Comparison of ENCODE assay signal across 13 cellular contexts in the genomic region with DNA sequence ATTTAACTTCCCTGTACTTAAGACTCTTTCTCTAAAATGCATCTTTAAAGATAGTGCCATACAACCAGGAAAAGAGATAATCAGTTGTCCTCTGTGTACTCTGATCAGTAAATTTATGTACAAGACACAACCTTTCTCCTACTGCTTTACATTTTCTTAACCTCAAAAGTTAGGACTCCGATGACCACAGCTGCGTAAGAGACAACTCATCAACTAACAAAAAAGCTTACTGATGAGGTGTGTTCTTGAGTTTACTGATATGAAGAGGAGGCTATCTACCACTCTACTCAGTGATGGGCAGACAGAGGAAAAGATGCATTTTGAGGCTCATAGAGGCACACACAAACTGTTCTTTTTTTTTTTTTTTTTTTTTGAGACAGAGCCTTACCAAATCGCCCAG.
DNase-seq lines count a peak whose midpoint lies in the region; ATAC-seq and TF ChIP-seq lines count a peak whose summit lies in the region.
"Had no signal": no experiment of that assay in that cellular context is flagged by ENCODE, and none has a peak within 500 bp of the region (broad histone marks: within the 10 kb centered on the region; RNA-seq: fewer than 3 reads in every experiment).

No MANE protein-coding gene starts in this region.

- no peak overlapping the region for H3K4me2 ChIP-seq in IMR-90 (ENCODE audit: low read depth, low read length)
- H3K4me2 ChIP-seq: BLaER1 had no signal

- no peak overlapping the region for H3K14ac ChIP-seq in IMR-90 (replicated peaks; ENCODE audit: low read depth, low read length)

- no TSS peak for BruUV-seq in IMR-90 (replicated peaks; lab: Mats Ljungman, UMichigan)

- no peaks in the 10 kb centered on the region for H4K20me1 ChIP-seq in IMR-90 (ENCODE audit: insufficient read depth, low read length)
- H4K20me1 ChIP-seq: BLaER1 had no signal

- no peak overlapping the region for H4K91ac ChIP-seq in IMR-90 (ENCODE audit: insufficient read depth, low read depth, low read length)

- CTCF ChIA-PET in IMR-90 (lab: Yijun Ruan, JAX), result no interaction called here

- H3K27ac ChIP-seq in ACC112 (ENCODE audit: low read depth, low read length), result peak overlapping the region; percentile 4; the same call in 1 of the 2 replicates
- no peak overlapping the region for H3K27ac ChIP-seq in IMR-90 (ENCODE audit: insufficient read depth, low read length)
- H3K27ac ChIP-seq: BLaER1 had no signal

- no peak overlapping the region for H2BK120ac ChIP-seq in IMR-90 (ENCODE audit: low read depth, low read length)

- H3K4me1 Mint-ChIP-seq in stimulated activated effector memory CD8-positive, alpha-beta T cell treated with anti-CD3 and anti-CD28 coated beads, Interleukin-12 subunit alpha, Interleukin-12 subunit beta, amount 100 ng/mL, for 72 hours, result peaks cover 37% of the 10 kb centered on the region

- no peaks in the 10 kb centered on the region for H3K9me3 ChIP-seq in IMR-90 (ENCODE audit: control insufficient read depth, insufficient read depth, low read length)
- H3K9me3 ChIP-seq: BLaER1, Caco-2 had no signal

- H3K4ac ChIP-seq in IMR-90 (ENCODE audit: low read depth, low read length), result no peak overlapping the region

- TF ChIP-seq CTCF in IMR-90 (conservative IDR thresholded peaks at IDR 0.05; ENCODE audit: low read depth, low read length), result no peak
- no peak for TF ChIP-seq CTCF in fibroblast of villous mesenchyme (IDR thresholded peaks at IDR 0.05; ENCODE audit: insufficient read depth, low read depth, low read length)

- no CpG with 5 or more reads among the region's 3 CpGs for WGBS in IMR-90 (ENCODE audit: extremely low coverage in 2 of 2, insufficient read length in 1 of 2), 2 experiments

- H2BK5ac ChIP-seq in IMR-90 (ENCODE audit: low read depth, low read length, poor library complexity, severe bottlenecking), result no peak overlapping the region

- no peak overlapping the region for H3K23ac ChIP-seq in IMR-90 (ENCODE audit: low read depth, low read length)

- peak; percentile 18 for DNase-seq in IMR-90
- peak; percentile 79 for DNase-seq in fibroblast of villous mesenchyme (ENCODE audit: low read depth)
- no peak for DNase-seq in stimulated activated effector memory CD8-positive, alpha-beta T cell treated with anti-CD3 and anti-CD28 coated beads, Interleukin-12 subunit alpha, Interleukin-12 subunit beta, amount 100 ng/mL, for 72 hours (ENCODE audit: low spot score in 2 of 2)
- no peak for DNase-seq in NCI-H1417 (lab: John Stamatoyannopoulos, UW)
- DNase-seq in NCI-H526 treated with DMSO at 0.1 percent for 48 hours (lab: John Stamatoyannopoulos, UW), result no peak
- DNase-seq: Caco-2; CD8-positive, alpha-beta memory T cell; DND-41; GDM1; H7 had no signal

- H3K27me3 ChIP-seq in ACC112 (ENCODE audit: insufficient read depth, low read length) (no peaks in the 10 kb centered on the region), IMR-90 (ENCODE audit: control insufficient read depth, insufficient read depth, low read length) (no peaks in the 10 kb centered on the region)
- H3K27me3 ChIP-seq: BLaER1 had no signal

- H2BK20ac ChIP-seq in IMR-90 (ENCODE audit: low read depth, low read length), result no peak overlapping the region

- POLR2A ChIA-PET in IMR-90 (lab: Charles Lee; ENCODE audit: unreplicated experiment), result no interaction called here

- no peak for ATAC-seq in IMR-90 (ENCODE audit: low read depth)
- ATAC-seq in stimulated activated effector memory CD8-positive, alpha-beta T cell treated with anti-CD3 and anti-CD28 coated beads, Interleukin-12 subunit alpha, Interleukin-12 subunit beta, amount 100 ng/mL, for 72 hours, result peak; percentile 62
- no peak for ATAC-seq in GM18498 (IDR thresholded peaks at IDR 0.05; ENCODE audit: unreplicated experiment)

- H3K4me3 ChIP-seq in ACC112 (ENCODE audit: low read depth, low read length) (no peak overlapping the region), IMR-90 (ENCODE audit: insufficient read depth, low read depth, low read length) (no peak overlapping the region), fibroblast of villous mesenchyme (ENCODE audit: low read depth, low read length) (no peak overlapping the region)
- H3K4me3 ChIP-seq: BLaER1 had no signal

- no peak overlapping the region for H3K9ac ChIP-seq in IMR-90 (ENCODE audit: low read depth, low read length)
- H3K9ac ChIP-seq: BLaER1 had no signal

- H4K8ac ChIP-seq in IMR-90 (ENCODE audit: low read depth in 2 of 2, low read length in 2 of 2), result no peak overlapping the region

- H3K36me3 ChIP-seq in ACC112 (ENCODE audit: insufficient read depth, low read length), result no peaks in the 10 kb centered on the region
- H3K36me3 ChIP-seq in IMR-90 (ENCODE audit: control insufficient read depth, insufficient read depth, low read length), result no peaks in the 10 kb centered on the region
- H3K36me3 ChIP-seq: BLaER1 had no signal

- H3K18ac ChIP-seq in IMR-90 (ENCODE audit: low read depth, low read length), result no peak overlapping the region

- H3K79me2 ChIP-seq in ACC112 (ENCODE audit: control insufficient read depth, insufficient read depth, low read length, unreplicated experiment), result peaks cover 14% of the 10 kb centered on the region

- TF ChIP-seq RAD21 in IMR-90 (IDR thresholded peaks at IDR 0.05; ENCODE audit: low read length), result no peak

- H2AK5ac ChIP-seq in IMR-90 (ENCODE audit: low read depth, low read length), result peak overlapping the region; percentile 56; the same call in 1 of the 2 replicates

- no peak overlapping the region for H2AK9ac ChIP-seq in IMR-90 (replicated peaks; ENCODE audit: low read depth, low read length, poor library complexity)

- H3K9me1 ChIP-seq in IMR-90 (ENCODE audit: insufficient read depth, low read length), result no peaks in the 10 kb centered on the region

- H4K5ac ChIP-seq in IMR-90 (ENCODE audit: low read depth, low read length), result no peak overlapping the region

- TF ChIP-seq POLR2A in IMR-90 (IDR thresholded peaks at IDR 0.05; ENCODE audit: low read depth, low read length), result no peak

- no peak overlapping the region for H2BK15ac ChIP-seq in IMR-90 (ENCODE audit: low read depth, low read length)

- no peak overlapping the region for H3K27ac Mint-ChIP-seq in stimulated activated effector memory CD8-positive, alpha-beta T cell treated with anti-CD3 and anti-CD28 coated beads, Interleukin-12 subunit alpha, Interleukin-12 subunit beta, amount 100 ng/mL, for 72 hours

- H3K36me3 Mint-ChIP-seq in stimulated activated effector memory CD8-positive, alpha-beta T cell treated with anti-CD3 and anti-CD28 coated beads, Interleukin-12 subunit alpha, Interleukin-12 subunit beta, amount 100 ng/mL, for 72 hours, result no peaks in the 10 kb centered on the region

- H3K9me3 Mint-ChIP-seq in stimulated activated effector memory CD8-positive, alpha-beta T cell treated with anti-CD3 and anti-CD28 coated beads, Interleukin-12 subunit alpha, Interleukin-12 subunit beta, amount 100 ng/mL, for 72 hours, result peaks cover 3% of the 10 kb centered on the region
- H3K9me3 Mint-ChIP-seq: CD8-positive, alpha-beta memory T cell had no signal

- in situ Hi-C loops in IMR-90 (cut with MboI; ENCODE audit: low sequenced_read_pairs), result no loop called here

- H3K4me1 ChIP-seq in ACC112 (ENCODE audit: control insufficient read depth, insufficient read depth, low read length, unreplicated experiment) (peaks cover 60% of the 10 kb centered on the region), IMR-90 (ENCODE audit: control insufficient read depth, insufficient read depth, low read length) (peaks cover 6% of the 10 kb centered on the region)
- H3K4me1 ChIP-seq: BLaER1, Caco-2 had no signal

- H3K79me1 ChIP-seq in IMR-90 (ENCODE audit: low read depth in 1 of 2, low read length in 2 of 2), result 0 out of 4 replicates have a peak, but pooled peaks cover 0 to 4% of the 10 kb centered on the region in 2 experiments

- dilution Hi-C loops in IMR-90 (cut with HindIII; ENCODE audit: low sequenced_read_pairs, unreplicated experiment), result no loop called here

- H2AFZ ChIP-seq in ACC112 (ENCODE audit: low read length, unreplicated experiment), result no peak overlapping the region
- H2AFZ ChIP-seq in IMR-90 (replicated peaks; ENCODE audit: low read length, poor library complexity), result no peak overlapping the region

- no peak overlapping the region for H3K4me3 Mint-ChIP-seq in stimulated activated effector memory CD8-positive, alpha-beta T cell treated with anti-CD3 and anti-CD28 coated beads, Interleukin-12 subunit alpha, Interleukin-12 subunit beta, amount 100 ng/mL, for 72 hours
- H3K4me3 Mint-ChIP-seq: CD8-positive, alpha-beta memory T cell had no signal

- no peak overlapping the region for H3K56ac ChIP-seq in IMR-90 (ENCODE audit: extremely low read depth, insufficient read depth, low read length)

- intact Hi-C loops in IMR-90 (cut with micrococcal nuclease), result no loop called here

TF ChIP-seq in IMR-90, 13 proteins besides CTCF, POLR2A, EP300 and RAD21:
- TF ChIP-seq RFX5 (IDR thresholded peaks at IDR 0.05; ENCODE audit: low read depth, low read length) (no peak), NFE2L2 (IDR thresholded peaks at IDR 0.05; ENCODE audit: low read depth, low read length) (no peak), BHLHE40 (IDR thresholded peaks at IDR 0.05; ENCODE audit: low read depth, low read length) (no peak), CHD1 (IDR thresholded peaks at IDR 0.05; ENCODE audit: low read depth, low read length) (no peak), RCOR1 (IDR thresholded peaks at IDR 0.05; ENCODE audit: insufficient replicate concordance, low read length) (no peak), SMC3 (IDR thresholded peaks at IDR 0.05; ENCODE audit: low read depth, low read length) (no peak), MXI1 (IDR thresholded peaks at IDR 0.05; ENCODE audit: borderline replicate concordance, low read depth, low read length) (no peak), MAZ (IDR thresholded peaks at IDR 0.05; ENCODE audit: borderline replicate concordance, low read depth, low read length) (no peak)
- TF ChIP-seq, protein P1, sequence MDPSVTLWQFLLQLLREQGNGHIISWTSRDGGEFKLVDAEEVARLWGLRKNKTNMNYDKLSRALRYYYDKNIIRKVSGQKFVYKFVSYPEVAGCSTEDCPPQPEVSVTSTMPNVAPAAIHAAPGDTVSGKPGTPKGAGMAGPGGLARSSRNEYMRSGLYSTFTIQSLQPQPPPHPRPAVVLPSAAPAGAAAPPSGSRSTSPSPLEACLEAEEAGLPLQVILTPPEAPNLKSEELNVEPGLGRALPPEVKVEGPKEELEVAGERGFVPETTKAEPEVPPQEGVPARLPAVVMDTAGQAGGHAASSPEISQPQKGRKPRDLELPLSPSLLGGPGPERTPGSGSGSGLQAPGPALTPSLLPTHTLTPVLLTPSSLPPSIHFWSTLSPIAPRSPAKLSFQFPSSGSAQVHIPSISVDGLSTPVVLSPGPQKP (IDR thresholded peaks at IDR 0.05; ENCODE audit: borderline replicate concordance, low read depth, low read length), result no peak
- TF ChIP-seq, protein P2, sequence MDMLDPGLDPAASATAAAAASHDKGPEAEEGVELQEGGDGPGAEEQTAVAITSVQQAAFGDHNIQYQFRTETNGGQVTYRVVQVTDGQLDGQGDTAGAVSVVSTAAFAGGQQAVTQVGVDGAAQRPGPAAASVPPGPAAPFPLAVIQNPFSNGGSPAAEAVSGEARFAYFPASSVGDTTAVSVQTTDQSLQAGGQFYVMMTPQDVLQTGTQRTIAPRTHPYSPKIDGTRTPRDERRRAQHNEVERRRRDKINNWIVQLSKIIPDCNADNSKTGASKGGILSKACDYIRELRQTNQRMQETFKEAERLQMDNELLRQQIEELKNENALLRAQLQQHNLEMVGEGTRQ (IDR thresholded peaks at IDR 0.05; ENCODE audit: low read depth, low read length), result no peak
TF ChIP-seq in IMR-90: peak in this region for 0.

Comparison
In these comparisons a context has a peak if more than half of its experiments do, and no peak if none do; other contexts are left out.
1. DNase-seq: peak in IMR-90 (single experiment) and fibroblast of villous mesenchyme (single experiment); none in stimulated activated effector memory CD8-positive, alpha-beta T cell treated with anti-CD3 and anti-CD28 coated beads, Interleukin-12 subunit alpha, Interleukin-12 subunit beta, amount 100 ng/mL, for 72 hours (0 of 2), NCI-H1417 (0 of 3) and NCI-H526 treated with DMSO at 0.1 percent for 48 hours (single experiment).